Comparison of ENCODE assay signal across 8 cellular contexts in the genomic region with DNA sequence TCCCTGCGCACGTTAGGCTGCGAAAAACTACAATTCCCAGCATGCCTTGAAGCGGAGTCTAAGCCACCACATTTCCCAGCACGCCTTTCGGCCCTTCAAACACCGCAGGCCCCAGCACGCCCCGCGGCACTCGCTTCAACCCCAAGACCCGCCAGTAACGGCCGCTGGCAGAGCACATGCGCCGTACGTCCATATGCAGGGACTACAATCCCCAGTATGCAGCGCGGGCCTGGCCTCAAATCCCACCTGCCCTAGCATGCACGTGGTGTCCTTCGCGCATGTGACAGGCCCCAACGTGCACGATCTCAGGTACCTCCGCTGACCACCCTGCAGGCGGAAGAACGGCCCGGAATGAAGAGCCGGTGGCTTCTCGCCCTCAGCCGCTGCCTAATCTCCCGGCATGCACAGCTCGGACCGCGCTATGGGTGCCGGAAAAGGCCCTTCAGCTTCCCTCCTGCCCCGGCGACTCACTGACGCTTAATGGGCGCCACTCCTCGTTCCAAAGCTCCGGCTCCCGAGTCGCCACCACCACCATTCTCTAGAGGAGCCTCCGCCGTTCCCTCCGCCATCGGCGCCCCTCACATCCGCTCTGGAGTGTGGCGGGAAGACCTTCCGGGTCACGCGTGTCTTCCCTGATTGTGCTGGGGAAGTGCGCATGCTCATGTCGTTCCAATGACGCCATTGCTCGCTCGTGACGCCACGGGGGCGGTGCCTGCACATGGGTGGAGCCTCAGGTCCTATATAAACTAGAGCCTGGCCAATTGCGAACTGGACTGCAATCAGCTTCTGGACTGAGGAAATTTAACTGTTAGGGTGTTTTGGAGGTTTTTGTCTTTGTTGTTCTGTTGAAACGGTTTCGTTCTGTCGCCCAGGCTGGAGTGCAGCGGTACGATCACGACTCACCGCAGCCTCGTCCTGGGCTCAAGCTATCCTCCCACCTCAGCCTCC. TPM values are rescaled to one million over a fixed set of nuclear protein-coding genes. Genes with fewer than 3 reads are reported as not detected.
DNase-seq lines count a peak whose midpoint lies in the region; ATAC-seq and TF ChIP-seq lines count a peak whose summit lies in the region.

A gene with protein sequence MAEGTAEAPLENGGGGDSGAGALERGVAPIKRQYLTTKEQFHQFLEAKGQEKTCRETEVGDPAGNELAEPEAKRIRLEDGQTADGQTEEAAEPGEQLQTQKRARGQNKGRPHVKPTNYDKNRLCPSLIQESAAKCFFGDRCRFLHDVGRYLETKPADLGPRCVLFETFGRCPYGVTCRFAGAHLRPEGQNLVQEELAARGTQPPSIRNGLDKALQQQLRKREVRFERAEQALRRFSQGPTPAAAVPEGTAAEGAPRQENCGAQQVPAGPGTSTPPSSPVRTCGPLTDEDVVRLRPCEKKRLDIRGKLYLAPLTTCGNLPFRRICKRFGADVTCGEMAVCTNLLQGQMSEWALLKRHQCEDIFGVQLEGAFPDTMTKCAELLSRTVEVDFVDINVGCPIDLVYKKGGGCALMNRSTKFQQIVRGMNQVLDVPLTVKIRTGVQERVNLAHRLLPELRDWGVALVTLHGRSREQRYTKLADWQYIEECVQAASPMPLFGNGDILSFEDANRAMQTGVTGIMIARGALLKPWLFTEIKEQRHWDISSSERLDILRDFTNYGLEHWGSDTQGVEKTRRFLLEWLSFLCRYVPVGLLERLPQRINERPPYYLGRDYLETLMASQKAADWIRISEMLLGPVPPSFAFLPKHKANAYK (minus strand): TSS at position 591 of the 948 bp plus-strand sequence. CDS start 22 bp downstream, at position 569.

- DNase-seq in AG08396 (ENCODE audit: low spot score) = peak; percentile 99
- peak; percentile 97 for DNase-seq in NCI-H345 treated with DMSO at 0.1 percent for 48 hours (lab: John Stamatoyannopoulos, UW; ENCODE audit: unreplicated experiment)
- peak; percentile 90 to 95 (median 91) for DNase-seq in activated CD4-positive, CD25-positive, alpha-beta regulatory T cell (lab: John Stamatoyannopoulos, UW)
- DNase-seq in central memory CD4-positive, alpha-beta T cell = peak; percentile 95
- peak; percentile 96 for DNase-seq in inferior parietal cortex (ENCODE audit: extremely low spot score)
- DNase-seq in spleen = peak; percentile 98

- peaks cover 6 to 23% (median 11%) of the 10 kb centered on the region in 6 donors for H3K4me1 ChIP-seq in spleen

- H3K36me3 ChIP-seq in spleen = peaks cover 3 to 44% (median 42%) of the 10 kb centered on the region in 6 donors

- peaks cover 0 to 3% (median 0%) of the 10 kb centered on the region in 8 donors for H3K9me3 ChIP-seq in spleen

- 11 to 16% (median 11%) methylated on average over 48 to 71 of the region's 71 CpGs for WGBS in spleen, 5 donors

- no peaks in the 10 kb centered on the region for H3K27me3 ChIP-seq in spleen (replicated peaks in 1 of 7)

- H3K27ac ChIP-seq in spleen = peak within 1 kb of the TSS; percentile 88 to 99 (median 99)

- intact Hi-C loops in spleen (cut with DNase I; ENCODE audit: low total_unique reads) = no loop called here

- TF ChIP-seq CTCF in spleen (IDR thresholded peaks at IDR 0.05 in 8 of 11, conservative IDR thresholded peaks at IDR 0.05 in 3 of 11) = peak in 1 of 11 experiments; percentile 2

- ATAC-seq in GM19023 (IDR thresholded peaks at IDR 0.05; ENCODE audit: unreplicated experiment) (peak; percentile 81), HG03280 (IDR thresholded peaks at IDR 0.05; ENCODE audit: unreplicated experiment) (peak; percentile 90)

- peak in 1 of 3 donors; percentile 57 for TF ChIP-seq POLR2A in spleen (IDR thresholded peaks at IDR 0.05)

- peak within 1 kb of the TSS; percentile 40 to 94 (median 86) for H3K4me3 ChIP-seq in spleen

RNA-seq across cellular contexts. Expression of the gene that starts here (rescaled TPM):
- total RNA-seq in spleen = 10 to 100 TPM; 22.7 to 63.9 (median 34.5) TPM
- 10 to 100 TPM; 31.3 to 57.4 (median 52.5) TPM for polyA plus RNA-seq in spleen

Comparison
In these comparisons a context has a peak if more than half of its experiments do, and no peak if none do; other contexts are left out.
1. Peak in every context shown above with its lines: DNase-seq, ATAC-seq, H3K4me3 ChIP-seq and H3K27ac ChIP-seq.